11 cellular contexts compared by ENCODE assay signal in genomic region chr4:121421594-121421993, GRCh38. TPM values are rescaled to one million over a fixed set of nuclear protein-coding genes. Genes with fewer than 3 reads are reported as not detected.
DNase-seq lines count a peak whose midpoint lies in the region; ATAC-seq and TF ChIP-seq lines count a peak whose summit lies in the region.
"Had no signal": no experiment of that assay in that cellular context is flagged by ENCODE, and none has a peak within 500 bp of the region (broad histone marks: within the 10 kb centered on the region; RNA-seq: fewer than 3 reads in every experiment).

No MANE protein-coding gene starts in this region.

- H3F3A ChIP-seq in GM23248 (ENCODE audit: insufficient read depth) = no peaks in the 10 kb centered on the region

- WGBS in GM23248 (ENCODE audit: low coverage in 1 of 2, low lambda C conversion rate in 2 of 2, missing lambda C conversion rate in 2 of 2), 2 experiments = 31 to 32% methylated on average over 4 of the region's 4 CpGs
- WGBS in hepatocyte (ENCODE audit: low lambda C conversion rate, missing lambda C conversion rate) = 57% methylated on average over 4 of the region's 4 CpGs

- H2AFZ ChIP-seq in GM23248 (no peak overlapping the region), hepatocyte (no peak overlapping the region)

- no peaks in the 10 kb centered on the region for H3K79me2 ChIP-seq in GM23248 (ENCODE audit: insufficient read depth)
- H3K79me2 ChIP-seq in hepatocyte = no peaks in the 10 kb centered on the region

- no peak for ATAC-seq in RWPE2 (ENCODE audit: low read depth)
- no peak for ATAC-seq in HG03175 (IDR thresholded peaks at IDR 0.05; ENCODE audit: unreplicated experiment)
- ATAC-seq in stimulated activated effector memory CD8-positive, alpha-beta T cell treated with anti-CD3 and anti-CD28 coated beads, Interleukin-12 subunit alpha, Interleukin-12 subunit beta, amount 100 ng/mL, for 72 hours = no peak

- H3K4me3 ChIP-seq in AG10803 (ENCODE audit: low read length) (no peak overlapping the region), GM23248 (no peak overlapping the region), RWPE2 (ENCODE audit: severe bottlenecking) (no peak overlapping the region), hepatocyte (no peak overlapping the region)

- H4K20me1 ChIP-seq in GM23248 (ENCODE audit: insufficient read depth) (no peaks in the 10 kb centered on the region), hepatocyte (ENCODE audit: insufficient read depth, poor library complexity, severe bottlenecking) (no peaks in the 10 kb centered on the region)

- H3K27me3 ChIP-seq in GM23248 (replicated peaks; ENCODE audit: insufficient read depth) = no peaks in the 10 kb centered on the region; the same call in none of the 2 replicates
- no peaks in the 10 kb centered on the region for H3K27me3 ChIP-seq in RWPE2 (ENCODE audit: insufficient read depth, poor library complexity, severe bottlenecking)
- H3K27me3 ChIP-seq in hepatocyte = no peaks in the 10 kb centered on the region

- no peaks in the 10 kb centered on the region for H3K9me2 ChIP-seq in GM23248 (ENCODE audit: insufficient read depth)
- no peaks in the 10 kb centered on the region for H3K9me2 ChIP-seq in hepatocyte (replicated peaks; ENCODE audit: insufficient read depth)

- no peaks in the 10 kb centered on the region for H3K9me3 Mint-ChIP-seq in stimulated activated effector memory CD8-positive, alpha-beta T cell treated with anti-CD3 and anti-CD28 coated beads, Interleukin-12 subunit alpha, Interleukin-12 subunit beta, amount 100 ng/mL, for 72 hours

- H3K36me3 Mint-ChIP-seq in stimulated activated effector memory CD8-positive, alpha-beta T cell treated with anti-CD3 and anti-CD28 coated beads, Interleukin-12 subunit alpha, Interleukin-12 subunit beta, amount 100 ng/mL, for 72 hours = no peaks in the 10 kb centered on the region

- H3K4me1 Mint-ChIP-seq in stimulated activated effector memory CD8-positive, alpha-beta T cell treated with anti-CD3 and anti-CD28 coated beads, Interleukin-12 subunit alpha, Interleukin-12 subunit beta, amount 100 ng/mL, for 72 hours = no peaks in the 10 kb centered on the region

- in situ Hi-C loops in GM23248 (cut with MboI) = no loop called here

- TF ChIP-seq CTCF in AG10803 (conservative IDR thresholded peaks at IDR 0.05; ENCODE audit: low read length) (peak; percentile 35), RWPE2 (IDR thresholded peaks at IDR 0.05; ENCODE audit: poor library complexity, severe bottlenecking) (peak; percentile 26), hepatocyte (IDR thresholded peaks at IDR 0.05; ENCODE audit: poor library complexity) (peak; percentile 33)

- H3K4me3 Mint-ChIP-seq in stimulated activated effector memory CD8-positive, alpha-beta T cell treated with anti-CD3 and anti-CD28 coated beads, Interleukin-12 subunit alpha, Interleukin-12 subunit beta, amount 100 ng/mL, for 72 hours = no peak overlapping the region

- H3K36me3 ChIP-seq in GM23248 (ENCODE audit: low read depth) (no peaks in the 10 kb centered on the region), RWPE2 (ENCODE audit: low read depth) (no peaks in the 10 kb centered on the region), hepatocyte (replicated peaks; ENCODE audit: insufficient read depth, low read depth) (no peaks in the 10 kb centered on the region)

- no peak overlapping the region for H3K27ac ChIP-seq in GM23248
- H3K27ac ChIP-seq in RWPE2 (ENCODE audit: poor library complexity, severe bottlenecking) = no peak overlapping the region
- no peak overlapping the region for H3K27ac ChIP-seq in hepatocyte

- no peaks in the 10 kb centered on the region for H3K9me3 ChIP-seq in GM23248 (ENCODE audit: low read depth)
- no peaks in the 10 kb centered on the region for H3K9me3 ChIP-seq in RWPE2 (ENCODE audit: severe bottlenecking)
- no peaks in the 10 kb centered on the region for H3K9me3 ChIP-seq in hepatocyte (ENCODE audit: low read depth)

- no peak for DNase-seq in AG10803 (ENCODE audit: low read depth)
- DNase-seq in GM23248 = peak; percentile 26
- DNase-seq in RWPE2 (ENCODE audit: low spot score) = no peak
- DNase-seq in hepatocyte (ENCODE audit: low spot score) = no peak
- DNase-seq in SIG-M5 treated with dmso at 0.1 percent for 504 hours (lab: John Stamatoyannopoulos, UW; ENCODE audit: unreplicated experiment) = no peak
- DNase-seq in stimulated activated effector memory CD8-positive, alpha-beta T cell treated with anti-CD3 and anti-CD28 coated beads, Interleukin-12 subunit alpha, Interleukin-12 subunit beta, amount 100 ng/mL, for 72 hours (ENCODE audit: low spot score in 2 of 2) = no peak
- DNase-seq in T-helper 9 cell = no peak
- DNase-seq: dermis blood vessel endothelial cell, NCI-H1048 had no signal

- H3K4me2 ChIP-seq in GM23248 (ENCODE audit: unreplicated experiment) = no peak overlapping the region
- no peak overlapping the region for H3K4me2 ChIP-seq in hepatocyte

- no peak overlapping the region for H3K27ac Mint-ChIP-seq in stimulated activated effector memory CD8-positive, alpha-beta T cell treated with anti-CD3 and anti-CD28 coated beads, Interleukin-12 subunit alpha, Interleukin-12 subunit beta, amount 100 ng/mL, for 72 hours

- no peak overlapping the region for H3K9ac ChIP-seq in GM23248

- no peaks in the 10 kb centered on the region for H3K4me1 ChIP-seq in GM23248 (ENCODE audit: insufficient read depth)
- H3K4me1 ChIP-seq in RWPE2 (ENCODE audit: insufficient read depth, poor library complexity, severe bottlenecking) = no peaks in the 10 kb centered on the region
- H3K4me1 ChIP-seq in hepatocyte (ENCODE audit: insufficient read depth) = no peaks in the 10 kb centered on the region

RNA-seq across cellular contexts. Expression of gene QRFPR, which starts 40.8 kb away (rescaled TPM):
- total RNA-seq in GM23248 (2014; rRNA removed; shearing (Covaris generic)) = not detected in 2 replicates
- polyA plus RNA-seq in GM23248 (2016; fragmentation: Nextera tagmentation; extraction: Ambion mirVana) (not detected in 2 replicates), hepatocyte (not detected in 2 replicates)
- total RNA-seq in hepatocyte = 0.17 and 0.68 TPM in 2 replicates
- total RNA-seq: dermis blood vessel endothelial cell, G401 had no signal
